ENCODE assay signal across 8 cellular contexts in the genomic region with DNA sequence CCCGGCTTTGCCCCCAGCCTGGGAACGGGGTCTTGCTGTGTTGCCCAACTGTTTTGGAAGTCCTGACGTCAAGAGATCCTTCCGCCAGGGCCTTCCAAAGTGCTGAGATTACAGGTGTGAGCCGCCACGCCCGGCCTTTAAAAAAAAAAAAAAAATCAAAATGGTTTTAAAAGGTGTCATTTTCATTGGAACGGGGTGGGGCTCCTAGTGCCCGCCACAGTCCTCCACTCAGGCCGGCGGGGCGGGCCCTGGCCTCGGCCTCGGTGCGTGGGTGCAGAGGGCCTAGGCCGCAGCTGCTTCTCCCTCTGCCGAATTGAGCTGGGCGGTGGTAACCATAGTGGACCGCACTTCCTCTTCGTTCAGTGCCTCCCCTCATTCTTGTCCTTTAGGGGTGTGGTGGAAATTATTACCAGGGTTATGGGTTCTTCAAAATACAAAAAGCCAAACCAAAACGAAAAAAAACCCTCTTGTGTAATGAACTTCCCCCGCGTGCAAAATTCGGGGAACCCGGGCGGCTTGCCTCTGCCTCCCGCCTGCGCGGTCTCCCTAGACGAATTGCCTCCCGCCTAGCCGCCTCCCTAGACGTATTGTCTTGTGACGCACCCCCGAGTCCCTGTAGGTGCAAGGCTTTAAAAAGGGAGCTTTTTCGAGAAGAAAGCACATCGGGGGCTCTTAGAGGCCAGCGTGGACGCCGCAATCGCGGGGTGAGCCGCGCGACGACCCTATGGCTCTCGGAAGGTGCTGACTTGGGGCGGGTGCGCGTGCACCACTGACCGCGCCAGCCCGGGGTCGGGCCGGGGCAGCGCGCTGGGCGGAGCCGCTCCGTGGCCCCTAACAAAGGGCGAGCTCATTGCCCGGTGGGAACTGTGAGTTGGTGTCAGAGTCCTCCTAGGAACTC. TPM values are rescaled to one million over a fixed set of nuclear protein-coding genes. Genes with fewer than 3 reads are reported as not detected.
A peak's percentile ranks its signal among the peaks of the same experiment; 100 is the strongest.
DNase-seq lines count a peak whose midpoint lies in the region; ATAC-seq, FAIRE-seq and TF ChIP-seq lines count a peak whose summit lies in the region.

No MANE protein-coding gene starts in this region.

- H4K5ac ChIP-seq in H1 (ENCODE audit: insufficient read length, low read depth, low read length), result no peak overlapping the region

- no peaks in the 10 kb centered on the region for H3K36me3 ChIP-seq in H7 (replicated peaks; ENCODE audit: control insufficient read depth, insufficient read depth, low read length)
- H3K36me3 ChIP-seq in H1 (ENCODE audit: control insufficient read depth in 2 of 4, insufficient read depth in 4 of 4, low read length in 3 of 4), result no peaks in the 10 kb centered on the region

- H3K36me3 Mint-ChIP-seq in osteocyte (ENCODE audit: unreplicated experiment) (no peaks in the 10 kb centered on the region), type B pancreatic cell (peaks cover under 1% of the 10 kb centered on the region)

- peak overlapping the region; percentile 39; the same call in 1 of the 2 replicates for H2BK12ac ChIP-seq in H1 (ENCODE audit: low read depth, low read length)

- H3K18ac ChIP-seq in H1 (ENCODE audit: extremely low read depth, low read length), result peak overlapping the region; percentile 60

- no peaks in the 10 kb centered on the region for H4K20me1 ChIP-seq in H1 (replicated peaks in 1 of 2; ENCODE audit: control insufficient read depth in 1 of 2, insufficient read depth in 2 of 2, low read length in 2 of 2)

- no peak overlapping the region for H3K14ac ChIP-seq in H1 (ENCODE audit: insufficient read length)

- TF ChIP-seq EP300 in H1 (IDR thresholded peaks at IDR 0.05; ENCODE audit: borderline replicate concordance in 1 of 2, low read depth in 2 of 2, low read length in 2 of 2), result no peak

- H3K4me1 ChIP-seq in H1 (replicated peaks in 1 of 4; ENCODE audit: control insufficient read depth in 3 of 4, insufficient read depth in 4 of 4, low read length in 3 of 4), result peaks cover 0 to 9% (median under 1%) of the 10 kb centered on the region in 4 experiments; a peak in 3 of 7 replicates

- 0 out of 2 replicates have a peak overlapping the region, but pooled peaks have one; percentile 39 for H2AK5ac ChIP-seq in H1 (ENCODE audit: low read depth, low read length)

- H3K23ac ChIP-seq in H1 (ENCODE audit: insufficient read length), result no peak overlapping the region

- H3K23me2 ChIP-seq in H1 (ENCODE audit: low read depth, low read length), result peaks cover 10% of the 10 kb centered on the region

- H2BK120ac ChIP-seq in H1 (replicated peaks; ENCODE audit: low read depth, low read length), result no peak overlapping the region

- H3K27ac Mint-ChIP-seq in osteocyte (ENCODE audit: unreplicated experiment), result peak overlapping the region; percentile 99
- peak overlapping the region; percentile 100 for H3K27ac Mint-ChIP-seq in type B pancreatic cell

- no peak for TF ChIP-seq POLR2A in H1 (IDR thresholded peaks at IDR 0.05; ENCODE audit: control extremely low read depth in 1 of 2, low read depth in 2 of 2, low read length in 2 of 2)

- H3K79me1 ChIP-seq in H1 (ENCODE audit: low read depth, low read length), result 0 out of 2 replicates have a peak, but pooled peaks cover 3% of the 10 kb centered on the region

- peak overlapping the region; percentile 34 to 94 for H3K4me2 ChIP-seq in H1 (ENCODE audit: insufficient read depth in 1 of 2, low read depth in 2 of 2, low read length in 2 of 2)

- H3K27ac ChIP-seq in H1 (ENCODE audit: low read depth, low read length), result no peak overlapping the region

- TF ChIP-seq RAD21 in H1 (IDR thresholded peaks at IDR 0.05 in 1 of 2, conservative IDR thresholded peaks at IDR 0.05 in 1 of 2; ENCODE audit: low read depth in 2 of 2, low read length in 2 of 2), result no peak

- no peak overlapping the region for H4K91ac ChIP-seq in H1 (replicated peaks; ENCODE audit: insufficient read length, low read length)

- TF ChIP-seq CTCF in H1 (IDR thresholded peaks at IDR 0.05; ENCODE audit: control extremely low read depth in 1 of 3, insufficient read depth in 1 of 3, low read depth in 1 of 3, low read length in 3 of 3), result no peak
- TF ChIP-seq CTCF in osteocyte (IDR thresholded peaks at IDR 0.05), result no peak
- TF ChIP-seq CTCF in type B pancreatic cell (conservative IDR thresholded peaks at IDR 0.05), result no peak

- CTCF ChIA-PET in H1 (lab: Charles Lee; ENCODE audit: partially characterized antibody), result interaction anchor here (0.8 to 2.2 kb wide), 4 partner anchors 10 to 45 kb away, joined by 4 to 6 read pairs (median 4); partner anchors contain the start of gene SPEN

- 72% methylated on average over 62 of the region's 62 CpGs; no CpG with 5 or more reads in 1 of the 2 experiments for WGBS in H1 (ENCODE audit: extremely low coverage in 1 of 2, insufficient coverage in 1 of 2, insufficient read length in 1 of 2, insufficient replicate concordance in 2 of 2, low coverage in 1 of 2, low lambda C conversion rate in 2 of 2, missing lambda C conversion rate in 1 of 2), 2 experiments

- peak; percentile 26 to 36 for ATAC-seq in activated CD4-positive, CD25-positive, alpha-beta regulatory T cell treated with anti-CD3 and anti-CD28 coated beads, Interleukin-2, amount 50 U/mL, for 24 hours
- ATAC-seq in GM21515 (IDR thresholded peaks at IDR 0.05; ENCODE audit: unreplicated experiment) (no peak), HG03039 (IDR thresholded peaks at IDR 0.05; ENCODE audit: unreplicated experiment) (no peak)

- H3K4me3 ChIP-seq in H7 (ENCODE audit: insufficient read depth, low read depth, low read length) (peak overlapping the region; percentile 16; the same call in 1 of the 2 replicates), H1 (ENCODE audit: extremely low read depth in 1 of 4, insufficient read depth in 2 of 4, low read depth in 3 of 4, low read length in 4 of 4) (peak overlapping the region in 2 of 4 experiments; percentile 20 to 49; a peak in 4 of 8 replicates)

- H3K4me3 Mint-ChIP-seq in osteocyte (ENCODE audit: unreplicated experiment) (peak overlapping the region; percentile 47), type B pancreatic cell (peak overlapping the region; percentile 69)

- H3K27me3 Mint-ChIP-seq in osteocyte (ENCODE audit: unreplicated experiment) (no peaks in the 10 kb centered on the region), type B pancreatic cell (no peaks in the 10 kb centered on the region)

- H2BK15ac ChIP-seq in H1 (ENCODE audit: low read length), result no peak overlapping the region

- no peak overlapping the region for H3K56ac ChIP-seq in H1 (replicated peaks; ENCODE audit: insufficient read length, low read depth, low read length)

- H3K4me1 Mint-ChIP-seq in osteocyte (ENCODE audit: unreplicated experiment), result peaks cover 18% of the 10 kb centered on the region
- peaks cover 16% of the 10 kb centered on the region for H3K4me1 Mint-ChIP-seq in type B pancreatic cell (ENCODE audit: unreplicated experiment)

- POLR2A ChIA-PET in H1 (lab: Charles Lee; ENCODE audit: partially characterized antibody), result interaction anchor here (0.6 to 5.2 kb wide), 2 partner anchors 11 to 116 kb away, joined by 3 to 87 read pairs; partner anchors contain the start of gene SPEN

- H3K9me3 Mint-ChIP-seq in osteocyte (ENCODE audit: unreplicated experiment), result no peaks in the 10 kb centered on the region
- H3K9me3 Mint-ChIP-seq in type B pancreatic cell, result no peaks in the 10 kb centered on the region

- no peaks in the 10 kb centered on the region for H3K79me2 ChIP-seq in H1 (ENCODE audit: control insufficient read depth in 1 of 2, insufficient read depth in 2 of 2, low read length in 2 of 2)

- H3K27me3 ChIP-seq in H7 (ENCODE audit: control insufficient read depth, insufficient read depth, low read length), result no peaks in the 10 kb centered on the region
- H3K27me3 ChIP-seq in H1 (replicated peaks in 1 of 4; ENCODE audit: control insufficient read depth in 3 of 4, extremely low read depth in 1 of 4, insufficient read depth in 3 of 4, low read length in 3 of 4), result no peaks in the 10 kb centered on the region

- no peak for FAIRE-seq in H1 (lab: Jason Lieb, UNC)

- H3K9me3 ChIP-seq in H1 (ENCODE audit: insufficient read depth in 2 of 2, low read depth in 1 of 2, low read length in 1 of 2), result no peaks in the 10 kb centered on the region

- peak; percentile 56 for DNase-seq in H7
- DNase-seq in H1 (ENCODE audit: low read depth in 1 of 2, low spot score in 2 of 2), result peak in 1 of 2 experiments; percentile 54
- DNase-seq in osteocyte (ENCODE audit: extremely low spot score, unreplicated experiment), result no peak
- no peak for DNase-seq in type B pancreatic cell (ENCODE audit: extremely low spot score, unreplicated experiment)
- no peak for DNase-seq in NCI-H446 treated with DMSO at 0.1 percent for 48 hours (lab: John Stamatoyannopoulos, UW)

- no peak overlapping the region for H2BK20ac ChIP-seq in H1 (ENCODE audit: low read length)

- no peak overlapping the region for H3K9ac ChIP-seq in H1 (replicated peaks in 1 of 4; ENCODE audit: extremely low read depth in 1 of 4, low read depth in 3 of 4, low read length in 3 of 4)

- peak overlapping the region; percentile 48; the same call in 1 of the 2 replicates for H4K8ac ChIP-seq in H1 (ENCODE audit: extremely low read depth, insufficient read depth, low read length)

- H2BK5ac ChIP-seq in H1 (ENCODE audit: low read depth, low read length), result no peak overlapping the region

- no peak overlapping the region for H3K4ac ChIP-seq in H1 (replicated peaks; ENCODE audit: insufficient read length, low read depth, low read length)

- no peak overlapping the region for H2AFZ ChIP-seq in H1 (ENCODE audit: low read length)

RNA-seq across cellular contexts. Expression of gene SPEN, which starts 10.5 kb away (rescaled TPM):
- 19.9 and 32.9 TPM in 2 replicates for total RNA-seq in H7 (2014; rRNA removed; shearing (Covaris generic))
- 47.6 and 52.1 TPM in 2 replicates for total RNA-seq in H1 (2021; fragmentation: NEBNext Ultra II Directional; extraction: Animal tissue kit (Norgen Biotek cat#: 25700))
- 12.5 and 13.6 TPM in 2 replicates for polyA plus RNA-seq in H1 (2011; rRNA removed)
- polyA plus RNA-seq in H1 (2011; cell fraction: cytosol; rRNA removed), result 7.8 TPM
- polyA plus RNA-seq in H1 (2011; cell fraction: nucleus; rRNA removed), result 42.6 TPM
- 32.8 to 43.0 TPM (median 38.8 TPM) in 4 replicates for polyA plus RNA-seq in H1 (2012, experiment 1 of 2)
- 1.2 TPM for polyA plus RNA-seq in H1 (2012, experiment 2 of 2)
- polyA plus RNA-seq in H1 (2013, experiment 1 of 2), result 25.4 TPM
- polyA plus RNA-seq in H1 (2013, experiment 2 of 2), result 24.1 TPM
- 33.9 and 41.3 TPM in 2 replicates for polyA minus RNA-seq in H1 (2011; rRNA and poly(A)+ RNA removed)
- 27.7 TPM for polyA minus RNA-seq in H1 (2011; cell fraction: cytosol; rRNA and poly(A)+ RNA removed)
- 42.9 TPM for polyA minus RNA-seq in H1 (2011; cell fraction: nucleus; rRNA and poly(A)+ RNA removed)
- total RNA-seq in osteocyte (54.0 and 59.8 TPM in 2 replicates), type B pancreatic cell (ENCODE audit: low replicate concordance) (66.5 and 79.4 TPM in 2 replicates)

RNA-seq across cellular contexts. Expression of gene UQCRHL, which starts 29.6 kb away (rescaled TPM):
- 9.3 and 14.5 TPM in 2 replicates for total RNA-seq in H7 (2014; rRNA removed; shearing (Covaris generic))
- 3.4 and 3.9 TPM in 2 replicates for total RNA-seq in H1 (2021; fragmentation: NEBNext Ultra II Directional; extraction: Animal tissue kit (Norgen Biotek cat#: 25700))
- 2.6 and 3.7 TPM in 2 replicates for polyA plus RNA-seq in H1 (2011; rRNA removed)
- 3.2 TPM for polyA plus RNA-seq in H1 (2011; cell fraction: cytosol; rRNA removed)
- polyA plus RNA-seq in H1 (2011; cell fraction: nucleus; rRNA removed), result 1.4 TPM
- 4.7 to 48.6 TPM (median 15.9 TPM) in 4 replicates for polyA plus RNA-seq in H1 (2012, experiment 1 of 2)
- polyA plus RNA-seq in H1 (2012, experiment 2 of 2), result 0.83 TPM
- 3.7 TPM for polyA plus RNA-seq in H1 (2013, experiment 1 of 2)
- 3.8 TPM for polyA plus RNA-seq in H1 (2013, experiment 2 of 2)
- 0.68 and 0.73 TPM in 2 replicates for polyA minus RNA-seq in H1 (2011; rRNA and poly(A)+ RNA removed)
- 6.5 TPM for polyA minus RNA-seq in H1 (2011; cell fraction: cytosol; rRNA and poly(A)+ RNA removed)
- polyA minus RNA-seq in H1 (2011; cell fraction: nucleus; rRNA and poly(A)+ RNA removed), result 1.2 TPM
- total RNA-seq in osteocyte (1.5 and 1.6 TPM in 2 replicates), type B pancreatic cell (ENCODE audit: low replicate concordance) (2.1 and 2.3 TPM in 2 replicates)

Comparison
In these comparisons a context has a peak if more than half of its experiments do, and no peak if none do; other contexts are left out.
1. ATAC-seq: peak in activated CD4-positive, CD25-positive, alpha-beta regulatory T cell treated with anti-CD3 and anti-CD28 coated beads, Interleukin-2, amount 50 U/mL, for 24 hours (2 of 2); none in GM21515 (single experiment) and HG03039 (single experiment).